ENCODE assay signal across 8 cellular contexts in the genomic region with DNA sequence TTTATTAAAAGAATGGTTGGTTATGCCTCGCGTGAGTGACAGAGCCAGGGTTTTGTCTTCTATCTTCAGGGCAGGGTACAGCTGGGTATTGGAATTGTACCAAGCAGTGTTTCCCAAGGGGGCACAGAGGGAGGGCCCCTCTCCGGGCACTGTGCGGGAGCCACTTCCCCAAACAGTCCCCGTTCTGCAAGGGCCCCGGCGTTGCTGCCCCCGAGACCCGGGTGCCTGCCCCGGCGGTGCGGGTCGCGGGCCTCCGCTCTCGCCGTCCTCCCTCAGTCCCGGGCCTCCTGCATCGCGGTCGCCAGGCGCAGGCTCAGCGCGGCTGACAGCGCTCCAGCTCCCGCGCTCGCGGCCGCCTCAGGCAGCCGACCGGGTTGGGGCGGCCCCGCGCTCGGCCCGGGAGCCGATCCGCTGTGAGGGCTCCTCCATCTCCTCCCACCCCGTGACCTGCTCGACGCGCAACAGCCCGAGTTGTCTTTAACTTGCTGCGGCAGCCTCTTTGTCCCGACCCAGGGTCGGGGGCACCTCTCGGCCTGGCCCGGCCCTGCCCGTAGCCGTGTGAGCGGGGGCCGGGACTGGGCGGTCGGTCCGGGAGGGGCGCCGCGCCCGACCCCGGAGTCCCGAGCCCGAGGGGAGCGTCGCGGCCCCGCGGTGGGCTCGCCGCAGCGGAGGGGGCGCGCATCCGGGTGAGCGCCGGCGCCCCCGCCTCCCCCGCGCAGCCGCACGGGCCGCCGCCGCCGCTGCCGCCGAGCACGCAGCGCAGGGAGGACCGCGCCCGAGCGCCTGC. TPM values are rescaled to one million over a fixed set of nuclear protein-coding genes. Genes with fewer than 3 reads are reported as not detected.
A peak's percentile ranks its signal among the peaks of the same experiment; 100 is the strongest.
DNase-seq lines count a peak whose midpoint lies in the region; ATAC-seq and TF ChIP-seq lines count a peak whose summit lies in the region.

No MANE protein-coding gene starts in this region.

- peak overlapping the region; percentile 85 for H3K27ac ChIP-seq in endodermal cell (ENCODE audit: low read depth, low read length)

- DNase-seq in NOMO-1 (lab: John Stamatoyannopoulos, UW; ENCODE audit: unreplicated experiment in 2 of 2) (peak; percentile 21 to 52), NOMO-1 treated with dmso at 0.1 percent for 144 hours (lab: John Stamatoyannopoulos, UW; ENCODE audit: unreplicated experiment) (no peak), NCI-H226 (peak; percentile 23), endodermal cell (peak; percentile 85), midbrain (lab: John Stamatoyannopoulos, UW) (peak; percentile 41)
- DNase-seq in activated CD8-positive, alpha-beta memory T cell treated with anti-CD3 and anti-CD28 coated beads for 4 hours (ENCODE audit: low read depth in 2 of 2): peak; percentile 11 to 12
- peak; percentile 14 to 21 for DNase-seq in stimulated activated CD8-positive, alpha-beta memory T cell treated with anti-CD3 and anti-CD28 coated beads, Interleukin-4, amount 100 ng/mL, for 1 hour (ENCODE audit: low read depth in 2 of 2, low spot score in 1 of 2)

- peaks cover 12% of the 10 kb centered on the region for H3K4me1 Mint-ChIP-seq in endodermal cell

- H3K27me3 Mint-ChIP-seq in endodermal cell (ENCODE audit: insufficient read depth): peaks cover 14% of the 10 kb centered on the region

- H3K36me3 ChIP-seq in endodermal cell (ENCODE audit: control insufficient read depth, insufficient read depth, low read length): peaks cover 4% of the 10 kb centered on the region

- H3K4me1 ChIP-seq in endodermal cell (ENCODE audit: control insufficient read depth, insufficient read depth, low read length): no peaks in the 10 kb centered on the region

- H3K4me3 ChIP-seq in endodermal cell (ENCODE audit: low read length): peak overlapping the region; percentile 76

- no peak overlapping the region for H3K27ac Mint-ChIP-seq in endodermal cell

- H3K9me3 ChIP-seq in endodermal cell (ENCODE audit: control insufficient read depth, low read length): peaks cover 33% of the 10 kb centered on the region

- 0 to 1% methylated on average over 14 to 94 of the region's 94 CpGs for WGBS in endodermal cell (ENCODE audit: insufficient coverage in 1 of 2, insufficient read length in 1 of 2), 2 experiments

- H3K9ac ChIP-seq in endodermal cell (ENCODE audit: extremely low read depth, low read length, poor library complexity, severe bottlenecking): peak overlapping the region; percentile 52

- peaks cover 36% of the 10 kb centered on the region for H3K9me3 Mint-ChIP-seq in endodermal cell

- H3K27me3 ChIP-seq in endodermal cell (ENCODE audit: control insufficient read depth, insufficient read depth, low read length, poor library complexity, severe bottlenecking): peaks cover 4% of the 10 kb centered on the region

- H3K36me3 Mint-ChIP-seq in endodermal cell (ENCODE audit: low read depth): peaks cover 29% of the 10 kb centered on the region

- no peak for TF ChIP-seq CTCF in endodermal cell (conservative IDR thresholded peaks at IDR 0.05)

- peak; percentile 53 for ATAC-seq in HG02798 (IDR thresholded peaks at IDR 0.05; ENCODE audit: poor library complexity, unreplicated experiment)

- H3K4me3 Mint-ChIP-seq in endodermal cell: peak overlapping the region; percentile 56

RNA-seq across cellular contexts. Expression of gene GALNT1, which starts 0.6 kb away (rescaled TPM):
- 100 to 1,000 TPM in 1 of 2 donors, 10 to 100 TPM in 1; 82.5 to 102 TPM for total RNA-seq in endodermal cell
- polyA plus RNA-seq in endodermal cell (2013, experiment 1 of 2): 62.3 TPM
- 59.3 TPM for polyA plus RNA-seq in endodermal cell (2013, experiment 2 of 2)
